In the genomic region with DNA sequence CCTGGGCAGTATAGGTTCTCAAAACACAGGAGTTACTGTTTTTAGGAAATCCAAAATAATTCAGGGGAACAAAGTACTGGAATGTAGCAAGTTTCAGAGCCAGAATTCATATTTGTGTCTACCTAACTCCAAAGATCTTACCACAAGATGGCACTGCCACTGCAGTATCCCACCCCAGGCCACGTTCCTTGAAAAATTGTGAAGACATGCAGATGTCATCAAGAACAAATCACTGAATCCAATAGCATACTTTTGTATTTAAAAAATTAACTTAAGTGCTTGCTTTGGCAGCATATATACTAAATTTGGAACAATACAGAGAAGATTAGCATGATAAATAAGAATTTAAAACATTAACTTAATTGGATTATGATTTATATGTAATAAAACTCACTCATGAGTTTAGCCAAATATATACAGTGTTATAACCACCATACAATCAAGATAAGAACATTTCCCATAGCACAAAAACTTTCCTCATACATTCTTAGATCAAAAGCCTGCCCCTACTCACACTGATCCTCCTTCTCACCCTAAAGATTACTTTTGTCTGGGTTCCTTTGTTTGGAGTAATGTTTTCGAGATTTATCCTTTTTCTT, we compare ENCODE assay signal across 9 cellular contexts.
DNase-seq lines count a peak whose midpoint lies in the region; ATAC-seq and TF ChIP-seq lines count a peak whose summit lies in the region.
"Had no signal": no experiment of that assay in that cellular context is flagged by ENCODE, and none has a peak within 500 bp of the region (broad histone marks: within the 10 kb centered on the region; RNA-seq: fewer than 3 reads in every experiment).

No MANE protein-coding gene starts in this region.

- no peak overlapping the region for H2BK5ac ChIP-seq in H9 (ENCODE audit: insufficient read length, low read length)

- DNase-seq in AG09319 (ENCODE audit: extremely low read depth, low read depth) (no peak), H9 (no peak), SW480 (ENCODE audit: low spot score) (peak; percentile 3), hippocampal formation (lab: John Stamatoyannopoulos, UW) (peak; percentile 4 to 41), SIG-M5 (lab: John Stamatoyannopoulos, UW) (no peak)
- DNase-seq in activated CD4-positive, CD25-positive, alpha-beta regulatory T cell treated with anti-CD3 and anti-CD28 coated beads, Interleukin-2, amount 50 U/mL, for 72 hours: no peak

- H3K79me1 ChIP-seq in H9 (ENCODE audit: insufficient read depth, low read depth, low read length, poor library complexity, severe bottlenecking): no peaks in the 10 kb centered on the region

- H3K23ac ChIP-seq in H9 (ENCODE audit: insufficient read length, low read depth, low read length): no peak overlapping the region

- H3K4ac ChIP-seq in H9 (ENCODE audit: low read depth, low read length): no peak overlapping the region

- H4K5ac ChIP-seq in H9 (ENCODE audit: insufficient read length, low read depth, low read length): no peak overlapping the region

- H3K4me1 Mint-ChIP-seq in H9: no peaks in the 10 kb centered on the region

- H2BK15ac ChIP-seq in H9 (ENCODE audit: low read depth, low read length): no peak overlapping the region

- H2BK12ac ChIP-seq in H9 (ENCODE audit: insufficient read length, low read depth, low read length): no peak overlapping the region

- no peak overlapping the region for H4K91ac ChIP-seq in H9 (ENCODE audit: insufficient read length, low read depth, low read length)

- no peak overlapping the region for H2BK20ac ChIP-seq in H9 (ENCODE audit: low read depth, low read length, poor library complexity, severe bottlenecking)

- H3K9me3 ChIP-seq in H9 (ENCODE audit: control insufficient read depth, low read depth, low read length): no peaks in the 10 kb centered on the region

- H2AFZ ChIP-seq in H9 (ENCODE audit: low read length): no peak overlapping the region

- no peak overlapping the region for H4K8ac ChIP-seq in H9 (replicated peaks; ENCODE audit: insufficient read length, low read depth, low read length)

- H3K9me3 Mint-ChIP-seq in H9: peaks cover 0 to 4% of the 10 kb centered on the region in 2 experiments; a peak in 2 of 5 replicates
- H3K9me3 Mint-ChIP-seq: dendritic cell treated with granulocyte-macrophage colony-stimulating factor and Interleukin-4, amounts not matched to agents 40 ng/mL and 50 ng/mL, for 4 days had no signal

- ATAC-seq in HG03159 (IDR thresholded peaks at IDR 0.05; ENCODE audit: unreplicated experiment): no peak
- no peak for ATAC-seq in HG03175 (IDR thresholded peaks at IDR 0.05; ENCODE audit: unreplicated experiment)

- no peak overlapping the region for H2BK120ac ChIP-seq in H9 (ENCODE audit: low read depth, low read length, poor library complexity, severe bottlenecking)

- no peak overlapping the region for H3K27ac ChIP-seq in H9 (ENCODE audit: insufficient read length, low read depth, low read length)

- no peak overlapping the region for H2AK5ac ChIP-seq in H9 (ENCODE audit: insufficient read length, low read length)

- H3K14ac ChIP-seq in H9 (ENCODE audit: insufficient read depth, low read length): no peak overlapping the region

- H3K27me3 ChIP-seq in H9 (ENCODE audit: insufficient read depth, low read length): no peaks in the 10 kb centered on the region

- no peaks in the 10 kb centered on the region for H4K20me1 ChIP-seq in H9 (ENCODE audit: control insufficient read depth, insufficient read depth, insufficient read length)

- no peak overlapping the region for H3K27ac Mint-ChIP-seq in H9
- H3K27ac Mint-ChIP-seq: dendritic cell treated with granulocyte-macrophage colony-stimulating factor and Interleukin-4, amounts not matched to agents 40 ng/mL and 50 ng/mL, for 4 days had no signal

- no peaks in the 10 kb centered on the region for H3K79me2 ChIP-seq in H9 (ENCODE audit: insufficient read depth, low read length)

- no peaks in the 10 kb centered on the region for H3K4me1 ChIP-seq in H9 (ENCODE audit: insufficient read depth, low read length)

- H3K18ac ChIP-seq in H9 (ENCODE audit: insufficient read length, low read depth, low read length): no peak overlapping the region

- no peaks in the 10 kb centered on the region for H3K23me2 ChIP-seq in H9 (ENCODE audit: insufficient read length, low read depth, low read length, poor library complexity, severe bottlenecking)

- H3K36me3 Mint-ChIP-seq in H9 (ENCODE audit: insufficient read depth in 1 of 3, low read depth in 3 of 3): peaks cover 8 to 12% (median 10%) of the 10 kb centered on the region in 3 experiments; a peak in 5 of 7 replicates

- H3K4me2 ChIP-seq in H9 (ENCODE audit: insufficient read depth, insufficient read length, low read length): no peak overlapping the region

- WGBS in H9 (ENCODE audit: extremely low coverage, insufficient read length, low lambda C conversion rate): no CpG with 5 or more reads among the region's 2 CpGs

- peak; percentile 48 for TF ChIP-seq CTCF in AG09319 (IDR thresholded peaks at IDR 0.05; ENCODE audit: low read depth, low read length)
- peak; percentile 50; the same call in 2 of the 3 replicates for TF ChIP-seq CTCF in H9 (conservative IDR thresholded peaks at IDR 0.05)

- H3K4me3 Mint-ChIP-seq in H9: no peak overlapping the region
- H3K4me3 Mint-ChIP-seq: dendritic cell treated with granulocyte-macrophage colony-stimulating factor and Interleukin-4, amounts not matched to agents 40 ng/mL and 50 ng/mL, for 4 days had no signal

- H3T11ph ChIP-seq in H9 (ENCODE audit: low read length): no peak overlapping the region

- no peak overlapping the region for H3K56ac ChIP-seq in H9 (ENCODE audit: insufficient read length, low read depth, low read length)

- no peak overlapping the region for H3K9ac ChIP-seq in H9 (ENCODE audit: extremely low read depth, insufficient read length, low read length)

- no peaks in the 10 kb centered on the region for H3K27me3 Mint-ChIP-seq in H9 (ENCODE audit: low read depth)
- H3K27me3 Mint-ChIP-seq: dendritic cell treated with granulocyte-macrophage colony-stimulating factor and Interleukin-4, amounts not matched to agents 40 ng/mL and 50 ng/mL, for 4 days had no signal

Comparison
In these comparisons a context has a peak if more than half of its experiments do, and no peak if none do; other contexts are left out.
1. DNase-seq: peak in SW480 (single experiment) and hippocampal formation (2 of 2); none in AG09319 (single experiment), H9 (single experiment), activated CD4-positive, CD25-positive, alpha-beta regulatory T cell treated with anti-CD3 and anti-CD28 coated beads, Interleukin-2, amount 50 U/mL, for 72 hours (single experiment) and SIG-M5 (single experiment).